In the genomic region with DNA sequence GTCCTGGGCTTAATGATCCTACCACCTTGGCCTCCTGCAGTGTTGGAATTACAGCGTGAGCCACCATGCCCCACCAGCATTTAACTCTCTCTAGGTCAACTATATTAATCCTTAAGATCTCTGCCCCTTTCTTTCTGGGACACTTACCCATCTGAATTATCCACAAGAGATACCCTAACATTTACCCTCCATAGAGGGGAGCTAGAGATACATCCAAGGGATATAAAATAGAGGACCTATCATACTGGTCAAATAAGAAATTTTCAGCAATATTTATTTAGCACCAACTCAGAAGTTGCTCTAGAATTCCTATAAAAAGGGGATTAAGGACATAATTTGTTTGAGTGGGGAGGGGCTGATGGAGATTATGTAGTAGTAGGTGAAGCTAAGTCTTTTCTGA, we compare ENCODE assay signal across 1 cellular context.
TF ChIP-seq lines count a peak whose summit lies in the region.

No MANE protein-coding gene starts in this region.

TF ChIP-seq in liver, 16 proteins besides CTCF, POLR2A, EP300 and RAD21:
- TF ChIP-seq, protein P1, sequence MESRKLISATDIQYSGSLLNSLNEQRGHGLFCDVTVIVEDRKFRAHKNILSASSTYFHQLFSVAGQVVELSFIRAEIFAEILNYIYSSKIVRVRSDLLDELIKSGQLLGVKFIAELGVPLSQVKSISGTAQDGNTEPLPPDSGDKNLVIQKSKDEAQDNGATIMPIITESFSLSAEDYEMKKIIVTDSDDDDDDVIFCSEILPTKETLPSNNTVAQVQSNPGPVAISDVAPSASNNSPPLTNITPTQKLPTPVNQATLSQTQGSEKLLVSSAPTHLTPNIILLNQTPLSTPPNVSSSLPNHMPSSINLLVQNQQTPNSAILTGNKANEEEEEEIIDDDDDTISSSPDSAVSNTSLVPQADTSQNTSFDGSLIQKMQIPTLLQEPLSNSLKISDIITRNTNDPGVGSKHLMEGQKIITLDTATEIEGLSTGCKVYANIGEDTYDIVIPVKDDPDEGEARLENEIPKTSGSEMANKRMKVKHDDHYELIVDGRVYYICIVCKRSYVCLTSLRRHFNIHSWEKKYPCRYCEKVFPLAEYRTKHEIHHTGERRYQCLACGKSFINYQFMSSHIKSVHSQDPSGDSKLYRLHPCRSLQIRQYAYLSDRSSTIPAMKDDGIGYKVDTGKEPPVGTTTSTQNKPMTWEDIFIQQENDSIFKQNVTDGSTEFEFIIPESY (IDR thresholded peaks at IDR 0.05), result no peak
- TF ChIP-seq, protein P2, sequence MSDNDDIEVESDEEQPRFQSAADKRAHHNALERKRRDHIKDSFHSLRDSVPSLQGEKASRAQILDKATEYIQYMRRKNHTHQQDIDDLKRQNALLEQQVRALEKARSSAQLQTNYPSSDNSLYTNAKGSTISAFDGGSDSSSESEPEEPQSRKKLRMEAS (IDR thresholded peaks at IDR 0.05), result no peak
- TF ChIP-seq EGR1 (IDR thresholded peaks at IDR 0.05; ENCODE audit: low read depth in 2 of 2) (no peak), GABPA (IDR thresholded peaks at IDR 0.05 in 1 of 2, conservative IDR thresholded peaks at IDR 0.05 in 1 of 2) (no peak), JUND (IDR thresholded peaks at IDR 0.05) (no peak), RXRA (IDR thresholded peaks at IDR 0.05) (no peak)
- TF ChIP-seq, protein P3, sequence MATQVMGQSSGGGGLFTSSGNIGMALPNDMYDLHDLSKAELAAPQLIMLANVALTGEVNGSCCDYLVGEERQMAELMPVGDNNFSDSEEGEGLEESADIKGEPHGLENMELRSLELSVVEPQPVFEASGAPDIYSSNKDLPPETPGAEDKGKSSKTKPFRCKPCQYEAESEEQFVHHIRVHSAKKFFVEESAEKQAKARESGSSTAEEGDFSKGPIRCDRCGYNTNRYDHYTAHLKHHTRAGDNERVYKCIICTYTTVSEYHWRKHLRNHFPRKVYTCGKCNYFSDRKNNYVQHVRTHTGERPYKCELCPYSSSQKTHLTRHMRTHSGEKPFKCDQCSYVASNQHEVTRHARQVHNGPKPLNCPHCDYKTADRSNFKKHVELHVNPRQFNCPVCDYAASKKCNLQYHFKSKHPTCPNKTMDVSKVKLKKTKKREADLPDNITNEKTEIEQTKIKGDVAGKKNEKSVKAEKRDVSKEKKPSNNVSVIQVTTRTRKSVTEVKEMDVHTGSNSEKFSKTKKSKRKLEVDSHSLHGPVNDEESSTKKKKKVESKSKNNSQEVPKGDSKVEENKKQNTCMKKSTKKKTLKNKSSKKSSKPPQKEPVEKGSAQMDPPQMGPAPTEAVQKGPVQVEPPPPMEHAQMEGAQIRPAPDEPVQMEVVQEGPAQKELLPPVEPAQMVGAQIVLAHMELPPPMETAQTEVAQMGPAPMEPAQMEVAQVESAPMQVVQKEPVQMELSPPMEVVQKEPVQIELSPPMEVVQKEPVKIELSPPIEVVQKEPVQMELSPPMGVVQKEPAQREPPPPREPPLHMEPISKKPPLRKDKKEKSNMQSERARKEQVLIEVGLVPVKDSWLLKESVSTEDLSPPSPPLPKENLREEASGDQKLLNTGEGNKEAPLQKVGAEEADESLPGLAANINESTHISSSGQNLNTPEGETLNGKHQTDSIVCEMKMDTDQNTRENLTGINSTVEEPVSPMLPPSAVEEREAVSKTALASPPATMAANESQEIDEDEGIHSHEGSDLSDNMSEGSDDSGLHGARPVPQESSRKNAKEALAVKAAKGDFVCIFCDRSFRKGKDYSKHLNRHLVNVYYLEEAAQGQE (IDR thresholded peaks at IDR 0.05), result no peak
